In the genomic region with DNA sequence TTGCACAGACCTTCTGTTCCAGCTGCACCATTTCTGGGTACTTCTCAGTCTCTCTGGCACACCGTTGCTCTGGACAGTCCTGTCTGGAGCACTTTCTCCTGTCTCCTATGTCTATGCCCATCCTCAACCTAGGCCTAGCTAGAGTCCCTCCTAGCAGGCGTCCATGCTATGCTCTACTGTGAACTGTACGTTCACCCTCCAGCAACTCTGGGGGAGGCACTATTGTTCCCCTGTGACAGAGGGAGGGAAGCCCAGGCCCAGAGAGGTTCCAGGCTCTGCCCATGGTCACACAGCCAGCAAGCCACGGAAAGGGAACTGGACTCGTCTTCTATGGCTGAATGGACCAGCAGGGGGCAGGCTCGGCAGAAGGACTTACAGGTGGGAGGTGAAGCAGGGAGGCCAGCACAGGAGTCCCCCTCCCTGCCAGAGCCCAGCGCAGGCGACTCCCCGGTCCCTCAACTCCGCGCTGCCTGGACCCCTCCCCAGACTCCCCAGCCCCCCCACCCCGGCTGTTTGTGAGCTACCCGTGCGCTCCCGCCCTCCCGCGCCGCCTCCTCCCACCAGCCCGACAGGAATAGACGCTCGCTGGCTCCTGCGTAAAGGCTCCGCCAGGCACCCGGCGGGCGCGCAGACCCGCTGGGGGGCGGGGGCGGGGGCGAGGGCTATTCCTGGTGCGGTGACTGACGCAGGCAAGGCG, we compare ENCODE assay signal across 8 cellular contexts.
DNase-seq lines count a peak whose midpoint lies in the region; ATAC-seq and TF ChIP-seq lines count a peak whose summit lies in the region.

No MANE protein-coding gene starts in this region.

- H3K36me3 ChIP-seq in OCI-LY3 (replicated peaks; ENCODE audit: low read depth, low read length) = no peaks in the 10 kb centered on the region

- H3K4me1 ChIP-seq in OCI-LY3 (ENCODE audit: low read length) = peaks cover 13% of the 10 kb centered on the region

- peak overlapping the region; percentile 89 for H2AFZ ChIP-seq in OCI-LY3 (ENCODE audit: low read depth, low read length)

- H3K79me2 ChIP-seq in OCI-LY3 (ENCODE audit: low read length) = no peaks in the 10 kb centered on the region

- TF ChIP-seq CTCF in GM20000 (IDR thresholded peaks at IDR 0.05; ENCODE audit: extremely low read depth, missing control alignments) = peak; percentile 83
- peak; percentile 88 for TF ChIP-seq CTCF in OCI-LY3 (IDR thresholded peaks at IDR 0.05; ENCODE audit: low read depth, low read length)

- H3K4me2 ChIP-seq in OCI-LY3 (ENCODE audit: low read length) = peak overlapping the region; percentile 93

- H3K27me3 ChIP-seq in OCI-LY3 (ENCODE audit: low read depth, low read length) = peaks cover 36% of the 10 kb centered on the region

- DNase-seq in AG08396 (ENCODE audit: low spot score) = peak; percentile 64
- DNase-seq in GM20000 (ENCODE audit: low spot score) = peak; percentile 86
- peak; percentile 15 for DNase-seq in activated effector memory CD4-positive, alpha-beta T cell treated with Interleukin-2 at 50 U/mL for 16 hours
- peak in 41 of 42 donors; percentile 44 to 84 (median 69) for DNase-seq in head of caudate nucleus
- DNase-seq in pons (ENCODE audit: low spot score) = peak; percentile 49
- DNase-seq in NCI-H187 treated with DMSO at 0.1 percent for 48 hours (lab: John Stamatoyannopoulos, UW) = no peak

- H4K20me1 ChIP-seq in OCI-LY3 (ENCODE audit: insufficient read depth, low read length) = no peaks in the 10 kb centered on the region

- intact Hi-C loops in head of caudate nucleus (cut with DNase I) = loop anchor here (5.0 kb wide), 2 partner anchors 92 to 188 kb away; no protein-coding TSS in a partner anchor

- H3K9ac ChIP-seq in OCI-LY3 (ENCODE audit: low read length) = peak overlapping the region; percentile 49

- H3K27ac ChIP-seq in OCI-LY3 (ENCODE audit: low read length) = no peak overlapping the region

- peak overlapping the region; percentile 75 for H3K4me3 ChIP-seq in OCI-LY3 (ENCODE audit: low read length)

- H3K9me3 ChIP-seq in OCI-LY3 (ENCODE audit: insufficient read depth, low read length) = no peaks in the 10 kb centered on the region

- no peak for ATAC-seq in HG03469 (IDR thresholded peaks at IDR 0.05; ENCODE audit: unreplicated experiment)
